11 cellular contexts compared by ENCODE assay signal in the genomic region with DNA sequence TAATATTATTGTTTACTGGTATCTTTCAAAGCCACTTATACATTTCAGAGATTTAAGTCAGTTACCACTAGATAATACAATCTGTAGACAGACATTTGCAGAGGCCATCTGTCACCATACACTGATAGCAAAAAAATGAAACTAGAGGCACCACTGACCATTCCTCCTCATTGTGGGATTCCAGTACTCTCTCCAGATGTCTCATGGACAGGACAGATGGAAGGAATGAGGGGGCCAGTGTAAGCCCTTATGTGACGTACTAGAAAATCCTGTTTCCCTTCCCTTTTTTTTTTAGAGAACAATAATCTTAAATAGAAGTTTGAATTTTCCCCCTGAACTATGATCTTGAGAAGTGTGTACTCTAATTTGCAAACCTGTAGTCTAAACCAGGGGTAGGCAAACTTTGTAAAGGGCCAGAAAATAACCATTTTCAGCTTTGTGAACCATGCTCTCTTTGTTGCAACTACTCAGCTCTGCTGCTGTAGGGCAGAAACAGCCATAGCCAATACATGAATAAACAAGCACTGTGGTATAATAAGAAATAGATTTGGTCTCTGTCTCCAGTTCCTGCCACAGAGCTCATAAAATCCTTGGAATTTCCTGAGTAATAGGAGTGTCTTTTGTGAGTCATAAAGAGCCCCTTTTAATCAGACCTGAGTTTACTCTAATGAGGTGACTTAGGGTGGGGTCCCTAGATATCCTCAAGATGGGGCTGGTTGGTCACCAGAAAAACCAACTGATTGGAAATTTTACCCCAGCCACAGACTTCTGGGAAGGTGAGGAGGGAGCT.
DNase-seq lines count a peak whose midpoint lies in the region; FAIRE-seq and TF ChIP-seq lines count a peak whose summit lies in the region.
"Had no signal": no experiment of that assay in that cellular context is flagged by ENCODE, and none has a peak within 500 bp of the region (broad histone marks: within the 10 kb centered on the region; RNA-seq: fewer than 3 reads in every experiment).

No MANE protein-coding gene starts in this region.

- DNase-seq in DMS 273 (lab: John Stamatoyannopoulos, UW; ENCODE audit: unreplicated experiment) (peak; percentile 38), M059J (ENCODE audit: low read depth) (peak; percentile 91), bronchial epithelial cell (ENCODE audit: low read depth) (peak; percentile 59), mesothelial cell of epicardium (ENCODE audit: low spot score in 2 of 2, unreplicated experiment in 2 of 2) (no peak), NCI-H1048 (lab: John Stamatoyannopoulos, UW) (no peak), NCI-H2107 (lab: John Stamatoyannopoulos, UW) (no peak), NCI-H748 treated with DMSO at 0.1 percent for 48 hours (lab: John Stamatoyannopoulos, UW) (no peak), frontal cortex (ENCODE audit: low spot score in 2 of 2) (no peak)
- DNase-seq: activated CD4-positive, alpha-beta memory T cell treated with anti-CD3 and anti-CD28 coated beads for 36 hours; CD4-positive, CD25-positive, alpha-beta regulatory T cell; T-helper 2 cell had no signal

- H3K27me3 ChIP-seq in bronchial epithelial cell (ENCODE audit: control insufficient read depth, insufficient read depth, low read length): no peaks in the 10 kb centered on the region

- H3K9me3 Mint-ChIP-seq in mesothelial cell of epicardium: peaks cover 30% of the 10 kb centered on the region
- H3K9me3 Mint-ChIP-seq: activated CD4-positive, alpha-beta memory T cell treated with anti-CD3 and anti-CD28 coated beads for 36 hours; CD4-positive, CD25-positive, alpha-beta regulatory T cell had no signal

- H3K4me3 Mint-ChIP-seq in mesothelial cell of epicardium: no peak overlapping the region
- H3K4me3 Mint-ChIP-seq: activated CD4-positive, alpha-beta memory T cell treated with anti-CD3 and anti-CD28 coated beads for 36 hours had no signal

- TF ChIP-seq CTCF in bronchial epithelial cell (IDR thresholded peaks at IDR 0.05; ENCODE audit: insufficient read depth, low read length, severe bottlenecking) (no peak), mesothelial cell of epicardium (IDR thresholded peaks at IDR 0.05; ENCODE audit: unreplicated experiment) (no peak)

- H3K4me3 ChIP-seq in bronchial epithelial cell (ENCODE audit: low read depth, low read length): no peak overlapping the region

- no peaks in the 10 kb centered on the region for H3K27me3 Mint-ChIP-seq in mesothelial cell of epicardium (ENCODE audit: low read depth)
- H3K27me3 Mint-ChIP-seq: activated CD4-positive, alpha-beta memory T cell treated with anti-CD3 and anti-CD28 coated beads for 36 hours had no signal

- FAIRE-seq in bronchial epithelial cell (lab: Jason Lieb, UNC): no peak
- no peak for FAIRE-seq in frontal cortex (lab: Jason Lieb, UNC)

- H3K36me3 ChIP-seq in bronchial epithelial cell (ENCODE audit: control insufficient read depth, insufficient read depth, low read length): no peaks in the 10 kb centered on the region

- peaks cover 6% of the 10 kb centered on the region for H3K4me1 Mint-ChIP-seq in mesothelial cell of epicardium
- H3K4me1 Mint-ChIP-seq: CD4-positive, CD25-positive, alpha-beta regulatory T cell had no signal

- H3K27ac Mint-ChIP-seq in mesothelial cell of epicardium: peak overlapping the region; percentile 64
- H3K27ac Mint-ChIP-seq: activated CD4-positive, alpha-beta memory T cell treated with anti-CD3 and anti-CD28 coated beads for 36 hours; CD4-positive, CD25-positive, alpha-beta regulatory T cell had no signal

- H3K36me3 Mint-ChIP-seq in mesothelial cell of epicardium: no peaks in the 10 kb centered on the region
- H3K36me3 Mint-ChIP-seq: activated CD4-positive, alpha-beta memory T cell treated with anti-CD3 and anti-CD28 coated beads for 36 hours; CD4-positive, CD25-positive, alpha-beta regulatory T cell had no signal

Comparison
In these comparisons a context has a peak if more than half of its experiments do, and no peak if none do; other contexts are left out.
1. DNase-seq: peak in DMS 273 (single experiment), M059J (single experiment) and bronchial epithelial cell (single experiment); none in mesothelial cell of epicardium (0 of 2), NCI-H1048 (single experiment), NCI-H2107 (single experiment), NCI-H748 treated with DMSO at 0.1 percent for 48 hours (single experiment) and frontal cortex (0 of 2).